Comparison of ENCODE assay signal across 8 cellular contexts in the genomic region with DNA sequence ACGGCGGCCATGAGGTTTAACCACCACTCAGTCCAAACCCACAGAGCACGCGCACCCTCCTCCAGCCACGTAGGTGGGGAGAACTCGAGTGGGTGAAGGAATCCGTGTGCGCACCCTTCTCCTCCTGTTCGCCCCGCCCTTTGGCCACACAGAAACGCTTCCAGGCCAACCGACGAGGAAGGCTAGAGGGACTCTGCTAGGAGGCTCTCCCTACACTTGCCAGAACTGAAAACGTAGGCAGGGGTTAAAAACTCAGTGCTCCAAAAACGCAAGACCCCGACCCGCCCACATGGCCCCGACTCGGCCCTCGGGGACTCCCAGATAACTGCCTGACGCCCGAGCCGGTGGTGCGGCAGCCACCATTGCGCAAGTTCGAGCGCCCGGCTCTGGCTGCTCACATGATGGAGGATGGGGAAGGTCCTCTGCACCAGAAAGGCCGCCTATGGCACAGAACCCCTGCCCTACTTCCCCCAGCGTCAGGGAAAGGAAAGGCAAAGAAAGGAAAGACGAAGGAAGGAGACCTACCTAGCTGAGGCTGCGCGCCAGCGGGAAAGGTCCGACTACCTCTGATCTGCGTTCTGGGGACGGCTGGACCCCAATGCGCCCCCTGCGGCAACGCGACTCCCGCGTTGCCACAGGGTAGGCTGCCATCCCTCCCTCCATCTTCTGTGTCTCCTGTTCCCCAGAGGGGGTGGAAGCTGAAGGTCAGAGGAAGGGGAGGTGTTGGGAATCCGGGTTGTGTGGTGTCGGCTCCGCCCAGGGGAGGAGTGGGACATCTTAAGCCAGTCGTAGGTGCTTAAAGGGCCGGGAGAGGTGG.
DNase-seq lines count a peak whose midpoint lies in the region; ATAC-seq, FAIRE-seq and TF ChIP-seq lines count a peak whose summit lies in the region.

No MANE protein-coding gene starts in this region.

- FAIRE-seq in bronchial epithelial cell (lab: Jason Lieb, UNC) = no peak
- no peak for FAIRE-seq in kidney (lab: Jason Lieb, UNC)

- H3K4me1 ChIP-seq in kidney (ENCODE audit: control insufficient read depth in 1 of 2, insufficient read depth in 1 of 2, low read depth in 1 of 2, low read length in 2 of 2) = no peaks in the 10 kb centered on the region
- no peaks in the 10 kb centered on the region for H3K4me1 ChIP-seq in testis

- H3K9me3 ChIP-seq in kidney (ENCODE audit: control insufficient read depth in 1 of 2, low read length in 2 of 2) (no peaks in the 10 kb centered on the region), testis (no peaks in the 10 kb centered on the region)

- H3K36me3 ChIP-seq in bronchial epithelial cell (ENCODE audit: control insufficient read depth, insufficient read depth, low read length) (no peaks in the 10 kb centered on the region), kidney (ENCODE audit: control insufficient read depth in 1 of 2, insufficient read depth in 2 of 2, low read length in 2 of 2) (no peaks in the 10 kb centered on the region), testis (ENCODE audit: low read depth, missing control alignments) (no peaks in the 10 kb centered on the region)

- H3K4me3 ChIP-seq in bronchial epithelial cell (ENCODE audit: low read depth, low read length) = peak overlapping the region; percentile 53
- peak overlapping the region; percentile 79 for H3K4me3 ChIP-seq in kidney (ENCODE audit: low read length in 2 of 2)
- peak overlapping the region; percentile 21 to 64 for H3K4me3 ChIP-seq in testis

- H3K27me3 ChIP-seq in bronchial epithelial cell (ENCODE audit: control insufficient read depth, insufficient read depth, low read length) (no peaks in the 10 kb centered on the region), testis (no peaks in the 10 kb centered on the region)

- TF ChIP-seq POLR2A in testis (IDR thresholded peaks at IDR 0.05) = no peak

- intact Hi-C loops in kidney (cut with DNase I) = no loop called here
- intact Hi-C loops in testis (cut with DNase I; ENCODE audit: low total_unique reads) = no loop called here

- H3K27ac ChIP-seq in kidney (ENCODE audit: low read depth in 2 of 2, low read length in 2 of 2) = peak overlapping the region in 1 of 2 donors; percentile 43
- H3K27ac ChIP-seq in testis = peak overlapping the region in 1 of 2 donors; percentile 59

- H3K9ac ChIP-seq in kidney (ENCODE audit: low read length in 2 of 2) = peak overlapping the region in 1 of 2 donors; percentile 46

- TF ChIP-seq CTCF in bronchial epithelial cell (IDR thresholded peaks at IDR 0.05; ENCODE audit: insufficient read depth, low read length, severe bottlenecking) = peak; percentile 22
- TF ChIP-seq CTCF in kidney (IDR thresholded peaks at IDR 0.05; ENCODE audit: borderline replicate concordance, extremely low read depth, insufficient read depth) = no peak
- peak in 1 of 3 experiments; percentile 8 for TF ChIP-seq CTCF in testis (IDR thresholded peaks at IDR 0.05)

- DNase-seq in NCI-H345 (lab: John Stamatoyannopoulos, UW) = peak; percentile 65
- peak; percentile 31 for DNase-seq in bronchial epithelial cell (ENCODE audit: low read depth)
- peak; percentile 74 for DNase-seq in kidney
- DNase-seq in testis = peak; percentile 69
- DNase-seq in hepatic stellate cell (ENCODE audit: low spot score) = no peak
- DNase-seq in stimulated activated CD4-positive, alpha-beta T cell treated with anti-CD3 and anti-CD28 coated beads, Interleukin-2, amount 100 ng/mL, for 24 hours = no peak

- 0 to 2% methylated on average over 7 to 43 of the region's 48 CpGs for WGBS in testis, 2 donors

- ATAC-seq in GM18520 (IDR thresholded peaks at IDR 0.05; ENCODE audit: unreplicated experiment) = peak; percentile 64
- peak; percentile 38 for ATAC-seq in HG03060 (IDR thresholded peaks at IDR 0.05; ENCODE audit: low read depth, unreplicated experiment)

Comparison
In these comparisons a context has a peak if more than half of its experiments do, and no peak if none do; other contexts are left out.
1. DNase-seq: peak in NCI-H345 (single experiment), bronchial epithelial cell (single experiment), kidney (single experiment) and testis (single experiment); none in hepatic stellate cell (single experiment) and stimulated activated CD4-positive, alpha-beta T cell treated with anti-CD3 and anti-CD28 coated beads, Interleukin-2, amount 100 ng/mL, for 24 hours (0 of 2).
2. Peak in every context shown above with its lines, with median percentiles within 50 percentile points of each other: H3K4me3 ChIP-seq.